ENCODE assay signal across 16 cellular contexts in genomic region chr4:171588146-171588545, GRCh38.
DNase-seq lines count a peak whose midpoint lies in the region; TF ChIP-seq lines count a peak whose summit lies in the region.
"Had no signal": no experiment of that assay in that cellular context is flagged by ENCODE, and none has a peak within 500 bp of the region (broad histone marks: within the 10 kb centered on the region; RNA-seq: fewer than 3 reads in every experiment).

No MANE protein-coding gene starts in this region.

- H3K27me3 Mint-ChIP-seq in mesothelial cell of epicardium (ENCODE audit: low read depth), result no peaks in the 10 kb centered on the region

- H3K27ac ChIP-seq in substantia nigra (ENCODE audit: low read depth, low read length, poor library complexity, severe bottlenecking), result no peak overlapping the region
- H3K27ac ChIP-seq: Peyer's patch had no signal

- no peak overlapping the region for H3K4me3 Mint-ChIP-seq in mesothelial cell of epicardium

- no peak for TF ChIP-seq CTCF in mesothelial cell of epicardium (IDR thresholded peaks at IDR 0.05; ENCODE audit: unreplicated experiment)

- peak; percentile 9 for DNase-seq in H4 (ENCODE audit: low spot score)
- peak; percentile 45 for DNase-seq in NCI-H1436 treated with DMSO at 0.1 percent for 48 hours (lab: John Stamatoyannopoulos, UW)
- DNase-seq in SW480 (ENCODE audit: low spot score), result peak; percentile 25
- no peak for DNase-seq in mesothelial cell of epicardium (ENCODE audit: low spot score in 2 of 2, unreplicated experiment in 2 of 2)
- DNase-seq in DMS153 (lab: John Stamatoyannopoulos, UW), result no peak
- no peak for DNase-seq in stimulated activated CD4-positive, alpha-beta T cell treated with anti-CD3 and anti-CD28 coated beads, Interleukin-12 subunit alpha, Interleukin-12 subunit beta, amount 100 ng/mL, for 4 hours
- no peak for DNase-seq in CD1c-positive myeloid dendritic cell (ENCODE audit: extremely low spot score)
- no peak for DNase-seq in substantia nigra (lab: John Stamatoyannopoulos, UW)
- DNase-seq: ACHN; C1 segment of cervical spinal cord; DND-41; NCI-H2029 treated with DMSO at 0.1 percent for 48 hours; NCI-H2227 treated with DMSO at 0.1 percent for 48 hours; NCI-H524 treated with DMSO at 0.1 percent for 48 hours; NK-92 treated with Interleukin-12 subunit alpha and Interleukin-12 subunit beta, amount 100 ng/mL, for 24 hours; Peyer's patch had no signal

- H3K36me3 Mint-ChIP-seq in mesothelial cell of epicardium, result no peaks in the 10 kb centered on the region

- H3K9me3 Mint-ChIP-seq in mesothelial cell of epicardium, result peaks cover 14% of the 10 kb centered on the region

- peaks cover 23% of the 10 kb centered on the region for H3K4me1 Mint-ChIP-seq in mesothelial cell of epicardium

- peak overlapping the region; percentile 3 for H3K27ac Mint-ChIP-seq in mesothelial cell of epicardium

Comparison
In these comparisons a context has a peak if more than half of its experiments do, and no peak if none do; other contexts are left out.
1. DNase-seq: peak in H4 (single experiment), NCI-H1436 treated with DMSO at 0.1 percent for 48 hours (single experiment) and SW480 (single experiment); none in mesothelial cell of epicardium (0 of 2), DMS153 (single experiment), stimulated activated CD4-positive, alpha-beta T cell treated with anti-CD3 and anti-CD28 coated beads, Interleukin-12 subunit alpha, Interleukin-12 subunit beta, amount 100 ng/mL, for 4 hours (single experiment), CD1c-positive myeloid dendritic cell (single experiment) and substantia nigra (0 of 49).